In genomic region chr2:108388045-108388444, GRCh38 we compare ENCODE assay signal across 33 cellular contexts. TPM values are rescaled to one million over a fixed set of nuclear protein-coding genes. Genes with fewer than 3 reads are reported as not detected.
"Had no signal": no experiment of that assay in that cellular context is flagged by ENCODE, and none has a peak within 500 bp of the region (broad histone marks: within the 10 kb centered on the region; RNA-seq: fewer than 3 reads in every experiment).

No MANE protein-coding gene starts in this region.

- DNase-seq: activated CD4-positive, alpha-beta memory T cell treated with anti-CD3 and anti-CD28 coated beads for 36 hours; activated CD4-positive, alpha-beta T cell treated with anti-CD3 and anti-CD28 coated beads, Interleukin-2, amount 10 ng/mL, durations not matched to agents 24 days and 14 days; activated CD4-positive, CD25-positive, alpha-beta regulatory T cell treated with anti-CD3 and anti-CD28 coated beads, Interleukin-2, amount 50 U/mL, for 72 hours; activated CD8-positive, alpha-beta memory T cell treated with anti-CD3 and anti-CD28 coated beads, Interleukin-2, amount 50 U/mL, for 4 hours; activated effector memory CD4-positive, alpha-beta T cell treated with anti-CD3 and anti-CD28 coated beads, Interleukin-2, amount 50 U/mL, for 16 hours; activated naive CD4-positive, alpha-beta T cell treated with anti-CD3 and anti-CD28 coated beads for 36 hours; activated naive CD8-positive, alpha-beta T cell treated with anti-CD3 and anti-CD28 coated beads for 36 hours; activated T-cell treated with anti-CD3 and anti-CD28 coated beads, Interleukin-2, amount 50 U/mL, for 1 hour; adrenal gland; aorta; body of pancreas; dermis blood vessel endothelial cell; effector CD4-positive, alpha-beta T cell; heart left ventricle; hypothalamus; immature natural killer cell; kidney; left lung; lower lobe of right lung; mesendoderm; posterior cingulate gyrus; right lobe of liver; stimulated activated CD4-positive, alpha-beta T cell treated with anti-CD3 and anti-CD28 coated beads, Interleukin-2, amount 100 ng/mL, for 48 hours; T-helper 2 cell had no signal

- FAIRE-seq: colon, kidney, urothelium cell line had no signal

- H3K27me3 ChIP-seq: adrenal gland, body of pancreas, heart left ventricle, left lung, right lobe of liver had no signal

- H3K27ac ChIP-seq: adrenal gland, body of pancreas, heart left ventricle, left lung, lower lobe of right lung, right lobe of liver, thoracic aorta had no signal

- H3K36me3 ChIP-seq: adrenal gland, right lobe of liver, thoracic aorta had no signal

- H3K4me1 ChIP-seq: adrenal gland, body of pancreas, heart left ventricle, left lung, lower lobe of right lung had no signal

- H3K4me3 Mint-ChIP-seq: activated CD4-positive, alpha-beta memory T cell treated with anti-CD3 and anti-CD28 coated beads for 36 hours; activated CD4-positive, alpha-beta T cell treated with anti-CD3 and anti-CD28 coated beads, Interleukin-2, amount 10 ng/mL, durations not matched to agents 24 days and 14 days; activated naive CD4-positive, alpha-beta T cell treated with anti-CD3 and anti-CD28 coated beads for 36 hours; activated naive CD8-positive, alpha-beta T cell treated with anti-CD3 and anti-CD28 coated beads for 36 hours; activated T-helper 1 cell treated with anti-CD3 and anti-CD28 coated beads, Interleukin-12 subunit alpha, Interleukin-12 subunit beta, Interleukin-2, Interleukin-4 antibody, amounts not matched to agents 30 ng/mL and 10 ng/mL and 1 ng/mL, durations not matched to agents 14 hours and 24 hours and 36 hours; immature natural killer cell; natural killer cell treated with Interleukin-12 subunit alpha and Interleukin-12 subunit beta and Interleukin-15 and Interleukin-18, amount 100 ng/mL, for 72 hours; stimulated activated effector memory CD8-positive, alpha-beta T cell treated with anti-CD3 and anti-CD28 coated beads, Interleukin-12 subunit alpha, Interleukin-12 subunit beta, amount 100 ng/mL, for 72 hours; stimulated activated naive CD8-positive, alpha-beta T cell treated with anti-CD3 and anti-CD28 coated beads, Interleukin-15, Interleukin-2, amounts not matched to agents 100 ng/mL and 50 ng/mL, for 24 hours had no signal

- H3K36me3 Mint-ChIP-seq: activated naive CD8-positive, alpha-beta T cell treated with anti-CD3 and anti-CD28 coated beads for 36 hours; stimulated activated effector memory CD8-positive, alpha-beta T cell treated with anti-CD3 and anti-CD28 coated beads, Interleukin-12 subunit alpha, Interleukin-12 subunit beta, amount 100 ng/mL, for 72 hours had no signal

- H3K4me3 ChIP-seq: adrenal gland, body of pancreas, heart left ventricle, left lung, lower lobe of right lung, right lobe of liver, thoracic aorta had no signal

- H3K27ac Mint-ChIP-seq: activated CD4-positive, alpha-beta memory T cell treated with anti-CD3 and anti-CD28 coated beads for 36 hours; activated CD4-positive, alpha-beta T cell treated with anti-CD3 and anti-CD28 coated beads, Interleukin-2, amount 10 ng/mL, durations not matched to agents 24 days and 14 days; activated naive CD4-positive, alpha-beta T cell treated with anti-CD3 and anti-CD28 coated beads for 36 hours; activated naive CD8-positive, alpha-beta T cell treated with anti-CD3 and anti-CD28 coated beads for 36 hours; activated T-helper 1 cell treated with anti-CD3 and anti-CD28 coated beads, Interleukin-12 subunit alpha, Interleukin-12 subunit beta, Interleukin-2, Interleukin-4 antibody, amounts not matched to agents 30 ng/mL and 10 ng/mL and 1 ng/mL, durations not matched to agents 14 hours and 24 hours and 36 hours; immature natural killer cell; natural killer cell treated with Interleukin-12 subunit alpha and Interleukin-12 subunit beta and Interleukin-15 and Interleukin-18, amount 100 ng/mL, for 72 hours; stimulated activated effector memory CD8-positive, alpha-beta T cell treated with anti-CD3 and anti-CD28 coated beads, Interleukin-12 subunit alpha, Interleukin-12 subunit beta, amount 100 ng/mL, for 72 hours; stimulated activated naive CD8-positive, alpha-beta T cell treated with anti-CD3 and anti-CD28 coated beads, Interleukin-15, Interleukin-2, amounts not matched to agents 100 ng/mL and 50 ng/mL, for 24 hours had no signal

- H3K27me3 Mint-ChIP-seq: activated naive CD8-positive, alpha-beta T cell treated with anti-CD3 and anti-CD28 coated beads for 36 hours had no signal

- ATAC-seq: body of pancreas; heart left ventricle; left lung; lower lobe of right lung; natural killer cell treated with Interleukin-12 subunit alpha and Interleukin-12 subunit beta and Interleukin-15 and Interleukin-18, amount 100 ng/mL, for 72 hours; stimulated activated effector memory CD8-positive, alpha-beta T cell treated with anti-CD3 and anti-CD28 coated beads, Interleukin-12 subunit alpha, Interleukin-12 subunit beta, amount 100 ng/mL, for 72 hours had no signal

- H3K9me3 ChIP-seq: body of pancreas, right lobe of liver had no signal

- H3K4me1 Mint-ChIP-seq: immature natural killer cell; stimulated activated effector memory CD8-positive, alpha-beta T cell treated with anti-CD3 and anti-CD28 coated beads, Interleukin-12 subunit alpha, Interleukin-12 subunit beta, amount 100 ng/mL, for 72 hours had no signal

RNA-seq across cellular contexts. Expression of gene SULT1C4, which starts 10.3 kb away (rescaled TPM):
- total RNA-seq: activated CD4-positive, alpha-beta memory T cell treated with anti-CD3 and anti-CD28 coated beads for 36 hours; activated CD4-positive, alpha-beta T cell treated with anti-CD3 and anti-CD28 coated beads, Interleukin-2, amount 10 ng/mL, durations not matched to agents 24 days and 14 days; activated CD8-positive, alpha-beta memory T cell treated with anti-CD3 and anti-CD28 coated beads for 36 hours; activated naive CD4-positive, alpha-beta T cell treated with anti-CD3 and anti-CD28 coated beads for 36 hours; activated naive CD8-positive, alpha-beta T cell treated with anti-CD3 and anti-CD28 coated beads for 36 hours; activated T-helper 1 cell treated with anti-CD3 and anti-CD28 coated beads, Interleukin-12 subunit alpha, Interleukin-12 subunit beta, Interleukin-2, Interleukin-4 antibody, amounts not matched to agents 30 ng/mL and 10 ng/mL and 1 ng/mL, durations not matched to agents 14 hours and 24 hours and 36 hours; myocyte; natural killer cell treated with Interleukin-12 subunit alpha and Interleukin-12 subunit beta and Interleukin-15 and Interleukin-18, amount 100 ng/mL, for 72 hours had no signal
- polyA plus RNA-seq: immature natural killer cell had no signal
